In the genomic region with DNA sequence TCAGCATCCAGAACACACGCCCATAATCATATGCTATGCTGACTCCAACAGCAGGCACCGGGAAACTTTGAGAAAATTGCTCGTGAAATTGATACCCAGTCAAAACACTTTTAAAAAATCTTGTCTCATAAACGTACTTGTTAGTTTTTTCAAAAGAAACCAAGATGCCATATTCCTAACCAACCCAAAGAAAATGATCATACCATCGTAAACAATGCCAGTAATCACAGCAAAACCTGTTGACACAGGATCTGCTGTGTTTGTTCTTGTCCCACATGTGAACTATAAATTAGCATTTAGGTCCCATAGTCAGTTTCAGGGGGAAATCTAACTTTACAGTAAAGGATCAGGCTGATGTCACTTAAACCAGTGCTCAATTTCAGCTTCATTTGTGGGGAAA, we compare ENCODE assay signal across 1 cellular context.
TF ChIP-seq lines count a peak whose summit lies in the region.

No MANE protein-coding gene starts in this region.

TF ChIP-seq in HEK293, 187 proteins besides CTCF, POLR2A, EP300 and RAD21 (continued from another document):
- no peak for TF ChIP-seq KLF9 (tag by site-specific recombination; IDR thresholded peaks at IDR 0.05; ENCODE audit: low read depth)
- TF ChIP-seq ZNF23 (tag by site-specific recombination; IDR thresholded peaks at IDR 0.05; ENCODE audit: borderline replicate concordance) = no peak
- TF ChIP-seq YY1 (tag by site-specific recombination; IDR thresholded peaks at IDR 0.05) = no peak
- TF ChIP-seq ZBTB21 (tag by site-specific recombination; IDR thresholded peaks at IDR 0.05) = no peak
- TF ChIP-seq ZNF621 (tag by site-specific recombination; IDR thresholded peaks at IDR 0.05) = no peak
- no peak for TF ChIP-seq ZBTB8A (tag by site-specific recombination; IDR thresholded peaks at IDR 0.05)
- TF ChIP-seq ZNF169 (tag by site-specific recombination; IDR thresholded peaks at IDR 0.05) = no peak
- no peak for TF ChIP-seq ZNF211 (tag by site-specific recombination; IDR thresholded peaks at IDR 0.05; ENCODE audit: low read depth)
- TF ChIP-seq HOXA7 (CRISPR knock-in tag; IDR thresholded peaks at IDR 0.05; ENCODE audit: borderline replicate concordance) = no peak
- TF ChIP-seq ZNF670 (tag by site-specific recombination; IDR thresholded peaks at IDR 0.05; ENCODE audit: low read depth) = no peak
- TF ChIP-seq ZNF837 (tag by site-specific recombination; IDR thresholded peaks at IDR 0.05) = no peak
- TF ChIP-seq, protein P1, sequence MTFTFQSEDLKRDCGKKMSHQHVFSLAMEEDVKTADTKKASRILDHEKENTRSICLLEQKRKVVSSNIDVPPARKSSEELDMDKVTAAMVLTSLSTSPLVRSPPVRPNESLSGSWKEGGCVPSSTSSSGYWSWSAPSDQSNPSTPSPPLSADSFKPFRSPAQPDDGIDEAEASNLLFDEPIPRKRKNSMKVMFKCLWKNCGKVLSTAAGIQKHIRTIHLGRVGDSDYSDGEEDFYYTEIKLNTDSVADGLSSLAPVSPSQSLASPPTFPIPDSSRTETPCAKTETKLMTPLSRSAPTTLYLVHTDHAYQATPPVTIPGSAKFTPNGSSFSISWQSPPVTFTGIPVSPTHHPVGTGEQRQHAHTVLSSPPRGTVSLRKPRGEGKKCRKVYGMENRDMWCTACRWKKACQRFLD (tag by site-specific recombination; IDR thresholded peaks at IDR 0.05) = no peak
- no peak for TF ChIP-seq TRIM28 (IDR thresholded peaks at IDR 0.05; ENCODE audit: borderline replicate concordance, low read length)
- TF ChIP-seq MEIS1 (CRISPR knock-in tag; IDR thresholded peaks at IDR 0.05; ENCODE audit: borderline replicate concordance) = no peak
- no peak for TF ChIP-seq ZNF473 (tag by site-specific recombination; IDR thresholded peaks at IDR 0.05)
